ENCODE assay signal across 9 cellular contexts in the genomic region with DNA sequence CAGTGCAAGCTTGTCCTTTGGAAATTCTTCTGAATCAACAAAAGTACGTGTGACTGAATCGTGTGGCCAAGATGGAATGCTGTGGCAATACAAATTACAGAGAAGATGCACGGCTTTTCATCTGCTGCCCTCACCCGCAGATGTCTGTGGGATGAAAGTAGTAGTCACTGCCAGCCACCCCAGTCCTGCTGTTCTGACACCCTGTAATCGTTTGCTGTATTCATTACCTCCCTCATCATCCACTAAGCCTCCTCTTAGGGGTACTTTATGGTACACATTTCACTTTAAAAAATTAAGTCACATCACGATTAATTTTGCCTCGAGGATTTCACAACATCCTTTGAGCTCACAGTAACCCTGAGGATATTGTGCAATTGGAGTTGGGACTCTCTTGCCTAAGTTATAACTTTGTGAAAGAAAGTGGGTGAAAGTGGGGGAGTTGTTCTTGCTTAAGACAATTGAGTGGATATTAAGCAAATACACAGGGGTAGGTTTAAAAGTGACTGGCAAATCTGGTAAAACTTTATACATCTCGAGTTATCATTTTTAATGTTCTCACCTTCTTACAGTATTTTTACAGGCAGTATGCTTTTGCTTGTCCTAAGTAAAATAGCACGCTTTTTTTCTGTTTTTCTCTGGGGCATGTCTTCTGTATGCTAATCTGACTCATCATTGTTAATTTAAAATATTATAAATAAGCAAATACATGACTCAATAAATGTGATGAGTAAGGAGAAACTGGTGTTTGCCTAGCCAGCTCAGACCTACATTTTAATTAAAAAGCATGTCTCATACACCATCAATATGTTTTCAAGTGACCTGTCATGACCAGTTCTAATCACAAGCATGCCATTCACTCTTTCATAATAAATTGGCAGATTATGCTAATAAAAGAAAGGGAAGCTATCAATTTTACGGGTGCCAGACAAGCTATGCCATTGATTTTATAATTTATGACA.
DNase-seq lines count a peak whose midpoint lies in the region; ATAC-seq and TF ChIP-seq lines count a peak whose summit lies in the region.
"Had no signal": no experiment of that assay in that cellular context is flagged by ENCODE, and none has a peak within 500 bp of the region (broad histone marks: within the 10 kb centered on the region; RNA-seq: fewer than 3 reads in every experiment).

No MANE protein-coding gene starts in this region.

- H3K4me1 ChIP-seq in trophoblast cell (ENCODE audit: control insufficient read depth in 1 of 2, insufficient read depth in 2 of 2, low read length in 2 of 2): peaks cover 0 to 3% of the 10 kb centered on the region in 2 experiments

- H3K9ac ChIP-seq in trophoblast cell (ENCODE audit: low read length): no peak overlapping the region

- H2AFZ ChIP-seq in trophoblast cell (ENCODE audit: insufficient read depth, low read length, poor library complexity): no peak overlapping the region

- no peak overlapping the region for H3K4me2 ChIP-seq in trophoblast cell (ENCODE audit: low read length)

- no peaks in the 10 kb centered on the region for H3K36me3 ChIP-seq in trophoblast cell (ENCODE audit: control insufficient read depth in 1 of 2, insufficient read depth in 2 of 2, low read length in 2 of 2)
- H3K36me3 ChIP-seq: tibial artery had no signal

- no peak for TF ChIP-seq CTCF in fibroblast of mammary gland (conservative IDR thresholded peaks at IDR 0.05; ENCODE audit: control insufficient read depth, insufficient read depth, low read depth, low read length)

- DNase-seq in Daoy (ENCODE audit: low read depth): peak; percentile 88
- DNase-seq in RPMI7951 (ENCODE audit: low read depth): peak; percentile 96
- peak; percentile 98 for DNase-seq in fibroblast of mammary gland (ENCODE audit: low read depth)
- peak; percentile 9 to 36 for DNase-seq in trophoblast cell
- DNase-seq in NCI-H345 (lab: John Stamatoyannopoulos, UW): no peak
- no peak for DNase-seq in retina
- no peak for DNase-seq in NCI-H526 (lab: John Stamatoyannopoulos, UW)

- H3K14ac ChIP-seq in trophoblast cell (ENCODE audit: low read length): no peak overlapping the region

- no peak for ATAC-seq in HG02870 (IDR thresholded peaks at IDR 0.05; ENCODE audit: unreplicated experiment)

- H2BK12ac ChIP-seq in trophoblast cell (ENCODE audit: low read length): no peak overlapping the region

- no peaks in the 10 kb centered on the region for H3K27me3 ChIP-seq in trophoblast cell (ENCODE audit: insufficient read depth, low read length)
- H3K27me3 ChIP-seq: tibial artery had no signal

- H4K12ac ChIP-seq in trophoblast cell (ENCODE audit: low read depth, low read length): no peak overlapping the region

- no peaks in the 10 kb centered on the region for H3K9me3 ChIP-seq in trophoblast cell (ENCODE audit: insufficient read depth, low read depth, low read length)
- H3K9me3 ChIP-seq: tibial artery had no signal

- no peak overlapping the region for H3K23ac ChIP-seq in trophoblast cell (ENCODE audit: low read length)

- H2BK120ac ChIP-seq in trophoblast cell (ENCODE audit: insufficient read depth, low read length, poor library complexity): no peak overlapping the region

- no CpG with 5 or more reads among the region's 10 CpGs for WGBS in trophoblast cell (ENCODE audit: extremely low coverage, insufficient coverage, insufficient read length)

- H3K4me3 ChIP-seq in fibroblast of mammary gland (ENCODE audit: control insufficient read depth, low read depth, low read length) (peak overlapping the region; percentile 21), trophoblast cell (ENCODE audit: low read depth, low read length) (no peak overlapping the region)
- H3K4me3 ChIP-seq: tibial artery had no signal

- H3K27ac ChIP-seq in trophoblast cell (ENCODE audit: low read depth, low read length): no peak overlapping the region

- H3K4ac ChIP-seq in trophoblast cell (ENCODE audit: low read depth, low read length): no peak overlapping the region

- peak overlapping the region; percentile 21 for H2BK5ac ChIP-seq in trophoblast cell (ENCODE audit: low read depth, low read length, poor library complexity)

- H3K18ac ChIP-seq in trophoblast cell (ENCODE audit: low read length): no peak overlapping the region

- H3K79me2 ChIP-seq in trophoblast cell (ENCODE audit: control insufficient read depth, insufficient read depth, low read length, poor library complexity): no peaks in the 10 kb centered on the region

- H4K91ac ChIP-seq in trophoblast cell (ENCODE audit: low read depth, low read length): no peak overlapping the region

- no peaks in the 10 kb centered on the region for H3K79me1 ChIP-seq in trophoblast cell (ENCODE audit: low read length)

- no peak overlapping the region for H2AK5ac ChIP-seq in trophoblast cell (ENCODE audit: low read length)

- H4K8ac ChIP-seq in trophoblast cell (ENCODE audit: low read depth, low read length): no peak overlapping the region

Comparison
In these comparisons a context has a peak if more than half of its experiments do, and no peak if none do; other contexts are left out.
1. DNase-seq: peak in Daoy (single experiment), RPMI7951 (single experiment), fibroblast of mammary gland (single experiment) and trophoblast cell (2 of 2); none in NCI-H345 (single experiment), retina (single experiment) and NCI-H526 (0 of 2).